In the genomic region with DNA sequence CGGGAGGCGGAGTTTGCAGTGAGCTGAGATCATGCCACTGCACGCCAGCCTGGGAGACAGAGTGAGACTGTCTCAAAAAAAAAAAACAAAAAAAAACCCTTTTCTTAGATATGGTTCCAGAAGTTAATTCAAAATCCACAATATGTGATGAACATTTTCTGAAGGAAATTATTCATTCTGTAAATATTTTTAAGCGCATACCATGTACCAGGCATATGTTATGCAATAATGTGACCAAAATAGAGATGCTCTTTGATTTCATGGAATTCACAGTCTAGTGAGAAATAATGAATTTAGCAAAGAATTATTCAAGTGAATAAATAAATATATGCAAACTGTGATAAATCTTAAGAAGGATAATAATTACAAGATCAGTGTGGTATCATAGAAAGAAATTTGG, we compare ENCODE assay signal across 14 cellular contexts.
"Had no signal": no experiment of that assay in that cellular context is flagged by ENCODE, and none has a peak within 500 bp of the region (broad histone marks: within the 10 kb centered on the region; RNA-seq: fewer than 3 reads in every experiment).

No MANE protein-coding gene starts in this region.

- DNase-seq: activated B cell treated with CpG ODN at 0.5 μM for 24 hours; activated CD4-positive, alpha-beta T cell treated with anti-CD3 and anti-CD28 coated beads, Interleukin-2, amount 10 ng/mL, durations not matched to agents 24 days and 14 days; activated CD8-positive, alpha-beta memory T cell treated with anti-CD3 and anti-CD28 coated beads for 24 hours; activated naive CD4-positive, alpha-beta T cell treated with anti-CD3 and anti-CD28 coated beads, Interleukin-2, amount 10 ng/mL, durations not matched to agents 7 days and 5 days; amniotic stem cell; colonic mucosa; immature natural killer cell; left colon; mucosa of descending colon; naive thymus-derived CD8-positive, alpha-beta T cell; T-helper 17 cell; uterus had no signal

- H3K27ac ChIP-seq: colonic mucosa, neutrophil, right atrium auricular region, uterus had no signal

- H3K36me3 ChIP-seq: colonic mucosa, neutrophil, right atrium auricular region, uterus had no signal

- H3K27me3 ChIP-seq: colonic mucosa, neutrophil, right atrium auricular region, uterus had no signal

- ATAC-seq: left colon; mucosa of descending colon; naive thymus-derived CD8-positive, alpha-beta T cell; T-helper 17 cell had no signal

- H3K4me1 ChIP-seq: colonic mucosa, right atrium auricular region, uterus had no signal

- H3K4me3 ChIP-seq: colonic mucosa, mucosa of descending colon, right atrium auricular region, uterus had no signal

- H3K9me3 ChIP-seq: colonic mucosa, neutrophil, right atrium auricular region, uterus had no signal
